Comparison of ENCODE assay signal across 8 cellular contexts in genomic region chr7:4681922-4682620, GRCh38. TPM values are rescaled to one million over a fixed set of nuclear protein-coding genes. Genes with fewer than 3 reads are reported as not detected.
DNase-seq lines count a peak whose midpoint lies in the region; ATAC-seq and TF ChIP-seq lines count a peak whose summit lies in the region.

Gene FOXK1, plus strand, starts transcription at chr7:4682295. Its CDS starts 14 bp downstream, at chr7:4682309.

- POLR2A ChIA-PET in activated CD4-positive, alpha-beta memory T cell treated with anti-CD3 and anti-CD28 coated beads for 36 hours (lab: Charles Lee): interaction anchor here (0.9 to 3.4 kb wide), 4 partner anchors 41 to 94 kb away, joined by 3 to 54 read pairs (median 6); partner anchors contain the start of gene AP5Z1

- peaks cover 14% of the 10 kb centered on the region for H3K4me1 ChIP-seq in ectodermal cell (ENCODE audit: control insufficient read depth, insufficient read depth, low read length)
- H3K4me1 ChIP-seq in lower lobe of right lung: peaks cover 33% of the 10 kb centered on the region

- H3K4me1 Mint-ChIP-seq in activated CD4-positive, alpha-beta memory T cell treated with anti-CD3 and anti-CD28 coated beads for 36 hours (ENCODE audit: low read depth): peaks cover 25% of the 10 kb centered on the region

- H3K27ac ChIP-seq in ectodermal cell (ENCODE audit: insufficient read depth, low read depth, low read length, poor library complexity, severe bottlenecking) (no peak within 1 kb of the TSS), lower lobe of right lung (peak within 1 kb of the TSS; percentile 89)

- H3K4me3 ChIP-seq in ectodermal cell (ENCODE audit: insufficient read depth, low read depth, low read length) (peak within 1 kb of the TSS; percentile 79), lower lobe of right lung (peak within 1 kb of the TSS; percentile 88)

- CTCF ChIA-PET in activated CD4-positive, alpha-beta memory T cell treated with anti-CD3 and anti-CD28 coated beads for 36 hours (lab: Charles Lee): interaction anchor here (1.4 to 4.5 kb wide), 2 partner anchors 40 to 72 kb away, joined by 3 to 43 read pairs; no protein-coding TSS in a partner anchor

- H3K9me3 ChIP-seq in ectodermal cell (ENCODE audit: control insufficient read depth, low read length): no peaks in the 10 kb centered on the region
- no peaks in the 10 kb centered on the region for H3K9me3 ChIP-seq in lower lobe of right lung

- intact Hi-C loops in activated CD4-positive, alpha-beta memory T cell treated with anti-CD3 and anti-CD28 coated beads for 36 hours (cut with micrococcal nuclease): loop anchor here (2.0 kb wide), 1 partner anchor 71 kb away; no protein-coding TSS in a partner anchor
- intact Hi-C loops in lower lobe of right lung (cut with DNase I): no loop called here

- peaks cover 2% of the 10 kb centered on the region for H3K27me3 Mint-ChIP-seq in activated CD4-positive, alpha-beta memory T cell treated with anti-CD3 and anti-CD28 coated beads for 36 hours

- H3K36me3 Mint-ChIP-seq in activated CD4-positive, alpha-beta memory T cell treated with anti-CD3 and anti-CD28 coated beads for 36 hours: peaks cover 6% of the 10 kb centered on the region

- ATAC-seq in GM18873 (IDR thresholded peaks at IDR 0.05; ENCODE audit: low FRiP score, unreplicated experiment) (peak; percentile 39), HG03108 (IDR thresholded peaks at IDR 0.05; ENCODE audit: unreplicated experiment) (peak; percentile 61), lower lobe of right lung (peak; percentile 90 to 95)

- H3K36me3 ChIP-seq in ectodermal cell (ENCODE audit: control insufficient read depth, insufficient read depth, low read length) (no peaks in the 10 kb centered on the region), lower lobe of right lung (no peaks in the 10 kb centered on the region)

- H3K27ac Mint-ChIP-seq in activated CD4-positive, alpha-beta memory T cell treated with anti-CD3 and anti-CD28 coated beads for 36 hours: peak within 1 kb of the TSS; percentile 89

- H3K4me3 Mint-ChIP-seq in activated CD4-positive, alpha-beta memory T cell treated with anti-CD3 and anti-CD28 coated beads for 36 hours: peak within 1 kb of the TSS; percentile 78

- WGBS in ectodermal cell, 2 experiments: 1 to 2% methylated on average over 115 of the region's 115 CpGs

- peak; percentile 89 for DNase-seq in AG08395 (ENCODE audit: low spot score)
- peak; percentile 36 for DNase-seq in NCI-H526 treated with DMSO at 0.1 percent for 48 hours (lab: John Stamatoyannopoulos, UW)
- DNase-seq in activated CD4-positive, alpha-beta memory T cell treated with anti-CD3 and anti-CD28 coated beads for 36 hours: peak; percentile 82
- DNase-seq in lower lobe of right lung: peak; percentile 85
- peak; percentile 67 to 73 (median 69) for DNase-seq in stimulated activated CD4-positive, alpha-beta T cell treated with anti-CD3 and anti-CD28 coated beads, TNF-alpha, amount 100 ng/mL, for 4 hours (ENCODE audit: low read depth in 3 of 3)

- no peaks in the 10 kb centered on the region for H3K9me3 Mint-ChIP-seq in activated CD4-positive, alpha-beta memory T cell treated with anti-CD3 and anti-CD28 coated beads for 36 hours

- TF ChIP-seq CTCF in lower lobe of right lung (IDR thresholded peaks at IDR 0.05): no peak

- H3K27me3 ChIP-seq in ectodermal cell (ENCODE audit: control insufficient read depth, insufficient read depth, low read length, poor library complexity, severe bottlenecking): peaks cover 20% of the 10 kb centered on the region
- no peaks in the 10 kb centered on the region for H3K27me3 ChIP-seq in lower lobe of right lung (ENCODE audit: low read depth)

RNA-seq across cellular contexts. Expression of gene FOXK1, which starts in this region (rescaled TPM):
- total RNA-seq in activated CD4-positive, alpha-beta memory T cell treated with anti-CD3 and anti-CD28 coated beads for 36 hours: 10 to 100 TPM; 25.9 to 26.6 TPM
- polyA plus RNA-seq in ectodermal cell (2013, experiment 1 of 4): 15.4 TPM
- polyA plus RNA-seq in ectodermal cell (2013, experiment 2 of 4): 18.3 TPM
- polyA plus RNA-seq in ectodermal cell (2013, experiment 3 of 4): 10.4 TPM
- 10.8 TPM for polyA plus RNA-seq in ectodermal cell (2013, experiment 4 of 4)
- total RNA-seq in lower lobe of right lung: 28.8 TPM

Comparison
In these comparisons a context has a peak if more than half of its experiments do, and no peak if none do; other contexts are left out.
1. DNase-seq: peak in every context shown above with its lines; median percentile 89 in AG08395; 85 in lower lobe of right lung; 82 in activated CD4-positive, alpha-beta memory T cell treated with anti-CD3 and anti-CD28 coated beads for 36 hours; 69 in stimulated activated CD4-positive, alpha-beta T cell treated with anti-CD3 and anti-CD28 coated beads, TNF-alpha, amount 100 ng/mL, for 4 hours; 36 in NCI-H526 treated with DMSO at 0.1 percent for 48 hours.
2. ATAC-seq: peak in every context shown above with its lines; median percentile 92 in lower lobe of right lung; 61 in HG03108; 39 in GM18873.